In genomic region chr1:6245086-6245868, GRCh38 we compare ENCODE assay signal across 1 cellular context.
TF ChIP-seq lines count a peak whose summit lies in the region.

No MANE protein-coding gene starts in this region.

TF ChIP-seq in HepG2, 621 proteins besides CTCF, POLR2A, EP300 and RAD21 (continued from another document and continues in another):
- TF ChIP-seq HMG20B (CRISPR knock-in tag; conservative IDR thresholded peaks at IDR 0.05) (peak; percentile 92), ZSCAN20 (CRISPR knock-in tag; IDR thresholded peaks at IDR 0.05; ENCODE audit: borderline replicate concordance) (peak; percentile 99), MED13 (CRISPR knock-in tag; IDR thresholded peaks at IDR 0.05) (peak; percentile 98), ZFYVE20 (CRISPR knock-in tag; IDR thresholded peaks at IDR 0.05; ENCODE audit: borderline replicate concordance, low read depth) (peak; percentile 99), ZNF644 (CRISPR knock-in tag; IDR thresholded peaks at IDR 0.05; ENCODE audit: low read depth) (0 out of 2 replicates have a peak, but pooled peaks have one; percentile 55), ZFP36L2 (CRISPR knock-in tag; IDR thresholded peaks at IDR 0.05) (peak; percentile 98), HINFP (CRISPR knock-in tag; IDR thresholded peaks at IDR 0.05; ENCODE audit: low read depth) (peak; percentile 90; the same call in 1 of the 2 replicates), FOXP1 (IDR thresholded peaks at IDR 0.05) (no peak), FOXP1 (CRISPR knock-in tag; IDR thresholded peaks at IDR 0.05) (0 out of 2 replicates have a peak, but pooled peaks have one; percentile 29), SIX1 (CRISPR knock-in tag; IDR thresholded peaks at IDR 0.05; ENCODE audit: borderline replicate concordance) (peak; percentile 80), REPIN1 (CRISPR knock-in tag; IDR thresholded peaks at IDR 0.05; ENCODE audit: borderline replicate concordance, low read depth) (peak; percentile 98), MYNN (CRISPR knock-in tag; IDR thresholded peaks at IDR 0.05; ENCODE audit: low read depth) (peak; percentile 97), ZNF619 (CRISPR knock-in tag; IDR thresholded peaks at IDR 0.05) (0 out of 2 replicates have a peak, but pooled peaks have one; percentile 67), THRA (CRISPR knock-in tag; IDR thresholded peaks at IDR 0.05; ENCODE audit: borderline replicate concordance) (peak; percentile 96), ISX (CRISPR knock-in tag; conservative IDR thresholded peaks at IDR 0.05) (peak; percentile 99), JDP2 (CRISPR knock-in tag; IDR thresholded peaks at IDR 0.05; ENCODE audit: borderline replicate concordance) (peak; percentile 96), CCAR2 (optimal IDR thresholded peaks at IDR 0.05; ENCODE audit: low read depth, low read length) (no peak), SKIL (CRISPR knock-in tag; IDR thresholded peaks at IDR 0.05; ENCODE audit: borderline replicate concordance) (peak; percentile 74), IKZF1 (IDR thresholded peaks at IDR 0.05) (no peak), ZNF597 (CRISPR knock-in tag; IDR thresholded peaks at IDR 0.05) (no peak), ZNF800 (CRISPR knock-in tag; IDR thresholded peaks at IDR 0.05) (peak; percentile 98), AGO2 (optimal IDR thresholded peaks at IDR 0.05; ENCODE audit: low read depth, low read length) (no peak), THYN1 (CRISPR knock-in tag; IDR thresholded peaks at IDR 0.05; ENCODE audit: borderline replicate concordance, low read depth) (0 out of 2 replicates have a peak, but pooled peaks have one; percentile 44), RAD51 (IDR thresholded peaks at IDR 0.05; ENCODE audit: borderline replicate concordance) (no peak), ZSCAN22 (CRISPR knock-in tag; IDR thresholded peaks at IDR 0.05) (peak; percentile 62; the same call in 1 of the 2 replicates), ZNF296 (CRISPR knock-in tag; conservative IDR thresholded peaks at IDR 0.05) (peak; percentile 96), ZNF572 (CRISPR knock-in tag; IDR thresholded peaks at IDR 0.05) (no peak), ZFP90 (CRISPR knock-in tag; IDR thresholded peaks at IDR 0.05; ENCODE audit: borderline replicate concordance) (peak; percentile 98), DDIT3 (CRISPR knock-in tag; IDR thresholded peaks at IDR 0.05) (peak; percentile 63; the same call in 1 of the 2 replicates), ARID5B (CRISPR knock-in tag; IDR thresholded peaks at IDR 0.05) (peak; percentile 81), ZNF574 (CRISPR knock-in tag; IDR thresholded peaks at IDR 0.05) (peak; percentile 94), ZFP91 (CRISPR knock-in tag; IDR thresholded peaks at IDR 0.05; ENCODE audit: borderline replicate concordance) (peak; percentile 86), ZNF607 (CRISPR knock-in tag; IDR thresholded peaks at IDR 0.05; ENCODE audit: borderline replicate concordance) (peak; percentile 99), NR0B2 (CRISPR knock-in tag; IDR thresholded peaks at IDR 0.05) (peak; percentile 99), PLSCR1 (CRISPR knock-in tag; IDR thresholded peaks at IDR 0.05; ENCODE audit: borderline replicate concordance) (peak; percentile 97), ZNF839 (CRISPR knock-in tag; IDR thresholded peaks at IDR 0.05; ENCODE audit: borderline replicate concordance) (peak; percentile 63; the same call in 1 of the 2 replicates), SNAPC2 (CRISPR knock-in tag; IDR thresholded peaks at IDR 0.05) (peak; percentile 91), WIZ (CRISPR knock-in tag; IDR thresholded peaks at IDR 0.05) (peak; percentile 99), ZNF580 (CRISPR knock-in tag; IDR thresholded peaks at IDR 0.05; ENCODE audit: borderline replicate concordance, low read depth) (peak; percentile 100), PCBP1 (IDR thresholded peaks at IDR 0.05; ENCODE audit: borderline replicate concordance, low read depth, low read length) (peak; percentile 80; the same call in 1 of the 2 replicates), ZNF543 (CRISPR knock-in tag; IDR thresholded peaks at IDR 0.05) (peak; percentile 98), ZSCAN30 (CRISPR knock-in tag; IDR thresholded peaks at IDR 0.05) (peak; percentile 93; the same call in 1 of the 2 replicates)
